Comparison of ENCODE assay signal across 8 cellular contexts in genomic region chr7:158828343-158829020, GRCh38. TPM values are rescaled to one million over a fixed set of nuclear protein-coding genes. Genes with fewer than 3 reads are reported as not detected.
DNase-seq lines count a peak whose midpoint lies in the region; ATAC-seq lines count a peak whose summit lies in the region.

No MANE protein-coding gene starts in this region.

- peaks cover 2% of the 10 kb centered on the region for H3K36me3 Mint-ChIP-seq in activated naive CD4-positive, alpha-beta T cell treated with anti-CD3 and anti-CD28 coated beads, Interleukin-2, amount 50 U/mL, for 24 hours
- peaks cover 38% of the 10 kb centered on the region for H3K36me3 Mint-ChIP-seq in central memory CD8-positive, alpha-beta T cell (ENCODE audit: insufficient read depth)

- no peaks in the 10 kb centered on the region for H3K9me3 Mint-ChIP-seq in activated naive CD4-positive, alpha-beta T cell treated with anti-CD3 and anti-CD28 coated beads, Interleukin-2, amount 50 U/mL, for 24 hours
- no peaks in the 10 kb centered on the region for H3K9me3 Mint-ChIP-seq in central memory CD8-positive, alpha-beta T cell
- H3K9me3 Mint-ChIP-seq in stimulated activated naive CD8-positive, alpha-beta T cell treated with anti-CD3 and anti-CD28 coated beads, Interleukin-15, amount 100 ng/mL, for 72 hours: no peaks in the 10 kb centered on the region

- peak overlapping the region; percentile 93 for H3K27ac Mint-ChIP-seq in activated naive CD4-positive, alpha-beta T cell treated with anti-CD3 and anti-CD28 coated beads, Interleukin-2, amount 50 U/mL, for 24 hours
- peak overlapping the region; percentile 92 for H3K27ac Mint-ChIP-seq in central memory CD8-positive, alpha-beta T cell (ENCODE audit: low read depth)
- H3K27ac Mint-ChIP-seq in stimulated activated naive CD8-positive, alpha-beta T cell treated with anti-CD3 and anti-CD28 coated beads, Interleukin-15, amount 100 ng/mL, for 72 hours: peak overlapping the region; percentile 89 to 93

- DNase-seq in activated naive CD4-positive, alpha-beta T cell (lab: John Stamatoyannopoulos, UW): no peak
- DNase-seq in OCI-M1 (lab: John Stamatoyannopoulos, UW): peak; percentile 44
- peak in 1 of 2 donors; percentile 19 for DNase-seq in central memory CD8-positive, alpha-beta T cell (ENCODE audit: low spot score in 2 of 2)
- peak; percentile 61 to 73 for DNase-seq in left colon
- DNase-seq in stimulated activated naive CD8-positive, alpha-beta T cell treated with anti-CD3 and anti-CD28 coated beads, Interleukin-15, amount 100 ng/mL, for 72 hours: peak; percentile 26 to 32
- no peak for DNase-seq in NCI-H187 treated with DMSO at 0.1 percent for 48 hours (lab: John Stamatoyannopoulos, UW)

- no peaks in the 10 kb centered on the region for H3K27me3 Mint-ChIP-seq in activated naive CD4-positive, alpha-beta T cell treated with anti-CD3 and anti-CD28 coated beads, Interleukin-2, amount 50 U/mL, for 24 hours
- H3K27me3 Mint-ChIP-seq in central memory CD8-positive, alpha-beta T cell: no peaks in the 10 kb centered on the region
- no peaks in the 10 kb centered on the region for H3K27me3 Mint-ChIP-seq in stimulated activated naive CD8-positive, alpha-beta T cell treated with anti-CD3 and anti-CD28 coated beads, Interleukin-15, amount 100 ng/mL, for 72 hours

- H3K4me1 Mint-ChIP-seq in activated naive CD4-positive, alpha-beta T cell treated with anti-CD3 and anti-CD28 coated beads, Interleukin-2, amount 50 U/mL, for 24 hours: peaks cover 45% of the 10 kb centered on the region
- H3K4me1 Mint-ChIP-seq in central memory CD8-positive, alpha-beta T cell: peaks cover 27% of the 10 kb centered on the region
- H3K4me1 Mint-ChIP-seq in stimulated activated naive CD8-positive, alpha-beta T cell treated with anti-CD3 and anti-CD28 coated beads, Interleukin-15, amount 100 ng/mL, for 72 hours: peaks cover 56% of the 10 kb centered on the region

- peak overlapping the region; percentile 94 for H3K4me3 Mint-ChIP-seq in activated naive CD4-positive, alpha-beta T cell treated with anti-CD3 and anti-CD28 coated beads, Interleukin-2, amount 50 U/mL, for 24 hours
- H3K4me3 Mint-ChIP-seq in central memory CD8-positive, alpha-beta T cell: peak overlapping the region; percentile 87
- H3K4me3 Mint-ChIP-seq in stimulated activated naive CD8-positive, alpha-beta T cell treated with anti-CD3 and anti-CD28 coated beads, Interleukin-15, amount 100 ng/mL, for 72 hours: peak overlapping the region; percentile 91 to 97

- ATAC-seq in central memory CD8-positive, alpha-beta T cell (replicated peaks; ENCODE audit: extremely low read depth, poor library complexity, severe bottlenecking): no peak
- ATAC-seq in left colon: peak; percentile 50
- ATAC-seq in stimulated activated naive CD8-positive, alpha-beta T cell treated with anti-CD3 and anti-CD28 coated beads, Interleukin-15, amount 100 ng/mL, for 72 hours: peak; percentile 13
- no peak for ATAC-seq in HG03280 (IDR thresholded peaks at IDR 0.05; ENCODE audit: unreplicated experiment)

- intact Hi-C loops in left colon (cut with DNase I, micrococcal nuclease): no loop called here

RNA-seq across cellular contexts. Expression of gene ESYT2, which starts 0.8 kb away (rescaled TPM):
- 10 to 100 TPM; 68.8 to 86.0 TPM for total RNA-seq in left colon

RNA-seq across cellular contexts. Expression of gene DYNC2I1, which starts 27.9 kb away (rescaled TPM):
- total RNA-seq in left colon: 10 to 100 TPM; 20.6 to 22.2 TPM

Comparison
In these comparisons a context has a peak if more than half of its experiments do, and no peak if none do; other contexts are left out.
1. DNase-seq: peak in OCI-M1 (single experiment), left colon (2 of 2) and stimulated activated naive CD8-positive, alpha-beta T cell treated with anti-CD3 and anti-CD28 coated beads, Interleukin-15, amount 100 ng/mL, for 72 hours (2 of 2); none in activated naive CD4-positive, alpha-beta T cell (0 of 4) and NCI-H187 treated with DMSO at 0.1 percent for 48 hours (single experiment).
2. ATAC-seq: peak in left colon (single experiment) and stimulated activated naive CD8-positive, alpha-beta T cell treated with anti-CD3 and anti-CD28 coated beads, Interleukin-15, amount 100 ng/mL, for 72 hours (single experiment); none in central memory CD8-positive, alpha-beta T cell (single experiment) and HG03280 (single experiment).
3. Peak in every context shown above with its lines, with median percentiles within 50 percentile points of each other: H3K27ac Mint-ChIP-seq and H3K4me3 Mint-ChIP-seq.